Comparison of ENCODE assay signal across 14 cellular contexts in the genomic region with DNA sequence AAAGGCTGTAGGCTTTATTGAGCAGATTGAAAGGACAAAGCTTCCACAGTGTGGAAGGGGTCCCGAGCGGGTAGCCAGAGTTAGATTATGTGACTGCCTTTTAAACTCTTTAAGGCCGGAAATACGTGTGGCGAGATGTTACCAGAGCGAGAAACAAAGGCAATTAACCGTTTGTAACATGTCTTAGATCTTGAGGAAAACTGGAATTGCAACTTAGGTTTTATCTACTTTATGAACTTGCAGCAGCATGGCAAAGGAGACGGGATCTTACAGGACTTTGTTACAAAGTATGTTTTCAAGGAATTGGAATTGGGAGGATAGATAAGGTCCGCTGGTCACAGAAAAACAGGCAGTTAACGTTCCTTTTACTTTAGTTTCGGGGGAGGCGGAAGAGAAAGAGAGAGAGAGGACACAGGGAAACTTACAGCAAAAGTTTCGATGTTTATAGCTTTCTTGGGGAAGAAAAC.
DNase-seq lines count a peak whose midpoint lies in the region; ATAC-seq, FAIRE-seq and TF ChIP-seq lines count a peak whose summit lies in the region.
"Had no signal": no experiment of that assay in that cellular context is flagged by ENCODE, and none has a peak within 500 bp of the region (broad histone marks: within the 10 kb centered on the region; RNA-seq: fewer than 3 reads in every experiment).

No MANE protein-coding gene starts in this region.

- in situ Hi-C loops in transverse colon (cut with MboI; ENCODE audit: low pct_ligation_motif_present in 1 of 4, low pct_unique_long_range_greater_than_20kb in 1 of 4, low sequenced_read_pairs in 3 of 4): no loop called here

- no peaks in the 10 kb centered on the region for H3K36me3 ChIP-seq in MG63
- H3K36me3 ChIP-seq in transverse colon: no peaks in the 10 kb centered on the region
- H3K36me3 ChIP-seq: upper lobe of right lung had no signal

- WGBS in transverse colon (ENCODE audit: low coverage in 1 of 2), 2 donors: 62 to 64% methylated on average over 13 of the region's 13 CpGs

- no peaks in the 10 kb centered on the region for H3K36me3 Mint-ChIP-seq in chondrocyte (ENCODE audit: low read depth)
- no peaks in the 10 kb centered on the region for H3K36me3 Mint-ChIP-seq in naive thymus-derived CD8-positive, alpha-beta T cell
- H3K36me3 Mint-ChIP-seq: activated CD8-positive, alpha-beta memory T cell treated with anti-CD3 and anti-CD28 coated beads, Interleukin-2, amount 10 ng/mL, durations not matched to agents 7 days and 5 days; T-cell had no signal

- H3K27me3 ChIP-seq in MG63 (no peaks in the 10 kb centered on the region), transverse colon (no peaks in the 10 kb centered on the region)
- H3K27me3 ChIP-seq: upper lobe of right lung had no signal

- no peaks in the 10 kb centered on the region for H3K4me1 ChIP-seq in transverse colon
- H3K4me1 ChIP-seq: upper lobe of right lung had no signal

- POLR2A ChIA-PET in naive thymus-derived CD8-positive, alpha-beta T cell (lab: Charles Lee): no interaction called here

- TF ChIP-seq CTCF in D721Med (IDR thresholded peaks at IDR 0.05; ENCODE audit: insufficient read depth, missing control alignments): no peak
- no peak for TF ChIP-seq CTCF in chondrocyte (IDR thresholded peaks at IDR 0.05)
- TF ChIP-seq CTCF in transverse colon (IDR thresholded peaks at IDR 0.05): no peak

- H3K27me3 Mint-ChIP-seq in chondrocyte (ENCODE audit: low read depth): peaks cover 12% of the 10 kb centered on the region
- no peaks in the 10 kb centered on the region for H3K27me3 Mint-ChIP-seq in naive thymus-derived CD8-positive, alpha-beta T cell
- H3K27me3 Mint-ChIP-seq: activated CD8-positive, alpha-beta memory T cell treated with anti-CD3 and anti-CD28 coated beads, Interleukin-2, amount 10 ng/mL, durations not matched to agents 7 days and 5 days; T-cell had no signal

- intact Hi-C loops in transverse colon (cut with DNase I; ENCODE audit: low total_unique reads): loop anchor here (10.0 kb wide), 1 partner anchor 1324 kb away; no protein-coding TSS in a partner anchor

- H3K9me3 ChIP-seq in MG63 (no peaks in the 10 kb centered on the region), transverse colon (no peaks in the 10 kb centered on the region)
- H3K9me3 ChIP-seq: upper lobe of right lung had no signal

- no peak overlapping the region for H3K27ac Mint-ChIP-seq in chondrocyte (ENCODE audit: unreplicated experiment)
- peak overlapping the region in 2 of 10 donors; percentile 8 to 35 for H3K27ac Mint-ChIP-seq in naive thymus-derived CD8-positive, alpha-beta T cell
- H3K27ac Mint-ChIP-seq: activated CD8-positive, alpha-beta memory T cell treated with anti-CD3 and anti-CD28 coated beads, Interleukin-2, amount 10 ng/mL, durations not matched to agents 7 days and 5 days; T-cell had no signal

- H3K4me3 Mint-ChIP-seq in chondrocyte (ENCODE audit: unreplicated experiment): peak overlapping the region; percentile 17
- H3K4me3 Mint-ChIP-seq in naive thymus-derived CD8-positive, alpha-beta T cell: peak overlapping the region; percentile 12 to 74 (median 62)
- H3K4me3 Mint-ChIP-seq: activated CD8-positive, alpha-beta memory T cell treated with anti-CD3 and anti-CD28 coated beads, Interleukin-2, amount 10 ng/mL, durations not matched to agents 7 days and 5 days had no signal

- H3K4me1 Mint-ChIP-seq in chondrocyte (ENCODE audit: low read depth): peaks cover 9% of the 10 kb centered on the region
- no peaks in the 10 kb centered on the region for H3K4me1 Mint-ChIP-seq in naive thymus-derived CD8-positive, alpha-beta T cell
- H3K4me1 Mint-ChIP-seq: activated CD8-positive, alpha-beta memory T cell treated with anti-CD3 and anti-CD28 coated beads, Interleukin-2, amount 10 ng/mL, durations not matched to agents 7 days and 5 days; T-cell had no signal

- TF ChIP-seq POLR2A in transverse colon (IDR thresholded peaks at IDR 0.05): no peak

- no peak for DNase-seq in D721Med (ENCODE audit: insufficient read length, low spot score)
- DNase-seq in MG63: no peak
- DNase-seq in chondrocyte (ENCODE audit: low spot score): no peak
- no peak for DNase-seq in naive thymus-derived CD8-positive, alpha-beta T cell
- no peak for DNase-seq in RKO (ENCODE audit: low spot score)
- DNase-seq in activated CD4-positive, alpha-beta T cell treated with anti-CD3 and anti-CD28 coated beads for 1 hour: no peak
- DNase-seq in transverse colon: no peak
- DNase-seq: activated CD8-positive, alpha-beta memory T cell treated with anti-CD3 and anti-CD28 coated beads, Interleukin-2, amount 10 ng/mL, durations not matched to agents 7 days and 5 days; NCI-H69; T-cell; upper lobe of right lung had no signal

- TF ChIP-seq EP300 in transverse colon (IDR thresholded peaks at IDR 0.05; ENCODE audit: low read depth): no peak

- H3K9me3 Mint-ChIP-seq in chondrocyte (ENCODE audit: low read depth): no peaks in the 10 kb centered on the region
- H3K9me3 Mint-ChIP-seq in naive thymus-derived CD8-positive, alpha-beta T cell: peaks cover 0 to 9% (median 4%) of the 10 kb centered on the region in 9 donors

- H3K4me3 ChIP-seq in MG63 (peak overlapping the region; percentile 39), transverse colon (no peak overlapping the region)
- H3K4me3 ChIP-seq: upper lobe of right lung had no signal

- peak; percentile 66 for FAIRE-seq in D721Med (lab: Jason Lieb, UNC)

- no peak for ATAC-seq in naive thymus-derived CD8-positive, alpha-beta T cell
- ATAC-seq in GM21515 (IDR thresholded peaks at IDR 0.05; ENCODE audit: unreplicated experiment): no peak
- ATAC-seq: activated CD8-positive, alpha-beta memory T cell treated with anti-CD3 and anti-CD28 coated beads, Interleukin-2, amount 10 ng/mL, durations not matched to agents 7 days and 5 days; left lobe of liver; T-cell; upper lobe of right lung had no signal

- no peak overlapping the region for H3K27ac ChIP-seq in transverse colon
- H3K27ac ChIP-seq: HL-60, upper lobe of right lung had no signal
